20 cellular contexts compared by ENCODE assay signal in the genomic region with DNA sequence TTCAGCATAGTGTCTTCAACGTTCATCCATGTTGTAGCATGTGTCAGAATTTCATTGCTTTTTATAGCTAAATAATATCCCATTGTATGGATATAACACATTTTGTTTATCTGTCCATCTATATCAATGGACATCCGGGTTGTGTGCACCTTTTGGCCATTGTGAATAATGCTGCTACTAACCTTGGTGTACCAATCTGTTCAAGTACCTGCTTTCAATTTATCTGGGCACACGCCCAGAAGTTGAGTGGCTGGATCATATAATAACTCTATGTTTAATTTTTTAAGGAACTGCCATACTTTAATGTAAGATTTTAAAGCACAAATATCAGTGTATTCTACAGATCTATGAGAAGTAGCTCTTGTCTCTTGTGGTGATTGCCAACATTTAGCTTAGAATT.
"Had no signal": no experiment of that assay in that cellular context is flagged by ENCODE, and none has a peak within 500 bp of the region (broad histone marks: within the 10 kb centered on the region; RNA-seq: fewer than 3 reads in every experiment).

No MANE protein-coding gene starts in this region.

- ATAC-seq: activated CD8-positive, alpha-beta T cell treated with anti-CD3 and anti-CD28 coated beads for 36 hours; activated T-cell treated with anti-CD3 and anti-CD28 coated beads, Interleukin-2, amount 50 U/mL, for 4 hours; left ventricle myocardium superior; natural killer cell; right cardiac atrium; WTC11 had no signal

- H3K36me3 ChIP-seq: esophagus muscularis mucosa had no signal

- H3K27me3 ChIP-seq: esophagus muscularis mucosa, hepatocyte had no signal

- H2AFZ ChIP-seq: hepatocyte had no signal

- H3K27ac Mint-ChIP-seq: activated CD8-positive, alpha-beta T cell treated with anti-CD3 and anti-CD28 coated beads for 36 hours; progenitor cell of endocrine pancreas; WTC11 had no signal

- DNase-seq: activated CD4-positive, alpha-beta T cell treated with anti-CD3 and anti-CD28 coated beads for 48 hours; activated CD8-positive, alpha-beta T cell treated with anti-CD3 and anti-CD28 coated beads for 36 hours; activated effector memory CD4-positive, alpha-beta T cell treated with Interleukin-2 at 50 U/mL for 16 hours; activated naive CD4-positive, alpha-beta T cell treated with anti-CD3 and anti-CD28 coated beads, Interleukin-2, amount 50 U/mL, for 16 hours; activated T-cell treated with anti-CD3 and anti-CD28 coated beads, Interleukin-2, amount 50 U/mL, for 4 hours; caudate nucleus; left ventricle myocardium superior; mesenchymal stem cell; natural killer cell; right cardiac atrium; small intestine; stimulated activated CD4-positive, alpha-beta T cell treated with anti-CD3 and anti-CD28 coated beads, Interleukin-4, amount 100 ng/mL, for 4 hours; stimulated activated CD8-positive, alpha-beta memory T cell treated with anti-CD3 and anti-CD28 coated beads, Interleukin-4, amount 100 ng/mL, for 48 hours; stimulated activated naive CD4-positive, alpha-beta T cell treated with Interleukin-2 at 50 U/mL for 16 hours; substantia nigra; T-helper 2 cell had no signal

- H3K4me3 ChIP-seq: esophagus muscularis mucosa, hepatocyte had no signal

- H3K36me3 Mint-ChIP-seq: natural killer cell had no signal

- H3K4me2 ChIP-seq: hepatocyte had no signal

- H3K4me1 Mint-ChIP-seq: WTC11 had no signal

- H3K9me3 ChIP-seq: esophagus muscularis mucosa had no signal

- H3K27ac ChIP-seq: esophagus muscularis mucosa, hepatocyte had no signal

- H3K27me3 Mint-ChIP-seq: activated CD8-positive, alpha-beta T cell treated with anti-CD3 and anti-CD28 coated beads for 36 hours; progenitor cell of endocrine pancreas had no signal

- H3K4me3 Mint-ChIP-seq: activated CD8-positive, alpha-beta T cell treated with anti-CD3 and anti-CD28 coated beads for 36 hours; activated T-cell treated with anti-CD3 and anti-CD28 coated beads, Interleukin-2, amount 50 U/mL, for 4 hours; natural killer cell; WTC11 had no signal
